ENCODE assay signal across 1 cellular context in the genomic region with DNA sequence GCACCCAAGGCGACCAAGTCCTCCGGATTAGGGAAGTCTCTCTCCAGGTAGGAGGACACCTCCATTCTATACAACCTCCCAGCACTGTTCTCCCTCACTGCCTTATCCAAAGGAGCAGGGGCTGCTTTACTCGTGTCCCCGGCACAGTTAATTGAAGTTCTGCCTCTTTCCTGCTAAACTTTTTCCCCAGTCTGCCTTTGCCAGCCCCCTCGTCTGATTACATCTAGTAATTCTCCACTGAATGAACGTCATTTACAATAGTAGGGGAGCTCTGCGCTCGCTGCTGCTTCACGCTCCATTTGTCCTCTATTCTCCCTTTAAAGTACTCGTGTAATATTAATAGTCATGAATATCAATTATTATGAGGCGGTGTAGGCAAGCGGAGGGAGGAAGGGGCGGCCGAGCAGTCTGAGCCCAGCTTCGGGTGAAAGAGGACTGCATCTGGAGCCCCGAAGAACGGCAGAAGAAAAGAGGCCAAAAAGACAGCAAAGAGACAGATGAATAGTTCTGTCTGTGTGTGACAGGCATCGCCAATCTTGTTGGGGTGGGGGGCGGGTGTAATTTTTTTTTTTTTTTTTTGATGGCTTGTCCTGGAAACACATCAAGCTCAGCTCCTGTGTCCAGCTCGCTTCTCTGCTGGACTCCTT.
TF ChIP-seq lines count a peak whose summit lies in the region.

No MANE protein-coding gene starts in this region.

TF ChIP-seq in GM12878, 131 proteins besides CTCF, POLR2A, EP300 and RAD21:
- TF ChIP-seq, protein P1, sequence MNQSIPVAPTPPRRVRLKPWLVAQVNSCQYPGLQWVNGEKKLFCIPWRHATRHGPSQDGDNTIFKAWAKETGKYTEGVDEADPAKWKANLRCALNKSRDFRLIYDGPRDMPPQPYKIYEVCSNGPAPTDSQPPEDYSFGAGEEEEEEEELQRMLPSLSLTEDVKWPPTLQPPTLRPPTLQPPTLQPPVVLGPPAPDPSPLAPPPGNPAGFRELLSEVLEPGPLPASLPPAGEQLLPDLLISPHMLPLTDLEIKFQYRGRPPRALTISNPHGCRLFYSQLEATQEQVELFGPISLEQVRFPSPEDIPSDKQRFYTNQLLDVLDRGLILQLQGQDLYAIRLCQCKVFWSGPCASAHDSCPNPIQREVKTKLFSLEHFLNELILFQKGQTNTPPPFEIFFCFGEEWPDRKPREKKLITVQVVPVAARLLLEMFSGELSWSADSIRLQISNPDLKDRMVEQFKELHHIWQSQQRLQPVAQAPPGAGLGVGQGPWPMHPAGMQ (IDR thresholded peaks at IDR 0.05; ENCODE audit: borderline replicate concordance) = no peak
- TF ChIP-seq CBX5 (IDR thresholded peaks at IDR 0.05; ENCODE audit: low read depth) (no peak), CHD4 (IDR thresholded peaks at IDR 0.05) (no peak), SUPT20H (IDR thresholded peaks at IDR 0.05; ENCODE audit: borderline replicate concordance, control insufficient read depth, low read depth, low read length) (no peak), WRNIP1 (IDR thresholded peaks at IDR 0.05; ENCODE audit: borderline replicate concordance, low read depth, low read length) (no peak), EZH2 (IDR thresholded peaks at IDR 0.05; ENCODE audit: borderline replicate concordance, control insufficient read depth, low read depth, low read length) (no peak), GATAD2B (conservative IDR thresholded peaks at IDR 0.05; ENCODE audit: low read depth) (no peak), ASH2L (IDR thresholded peaks at IDR 0.05; ENCODE audit: borderline replicate concordance, low read depth) (no peak), YY1 (IDR thresholded peaks at IDR 0.05; ENCODE audit: low read depth, low read length) (no peak)
- TF ChIP-seq, protein P2, sequence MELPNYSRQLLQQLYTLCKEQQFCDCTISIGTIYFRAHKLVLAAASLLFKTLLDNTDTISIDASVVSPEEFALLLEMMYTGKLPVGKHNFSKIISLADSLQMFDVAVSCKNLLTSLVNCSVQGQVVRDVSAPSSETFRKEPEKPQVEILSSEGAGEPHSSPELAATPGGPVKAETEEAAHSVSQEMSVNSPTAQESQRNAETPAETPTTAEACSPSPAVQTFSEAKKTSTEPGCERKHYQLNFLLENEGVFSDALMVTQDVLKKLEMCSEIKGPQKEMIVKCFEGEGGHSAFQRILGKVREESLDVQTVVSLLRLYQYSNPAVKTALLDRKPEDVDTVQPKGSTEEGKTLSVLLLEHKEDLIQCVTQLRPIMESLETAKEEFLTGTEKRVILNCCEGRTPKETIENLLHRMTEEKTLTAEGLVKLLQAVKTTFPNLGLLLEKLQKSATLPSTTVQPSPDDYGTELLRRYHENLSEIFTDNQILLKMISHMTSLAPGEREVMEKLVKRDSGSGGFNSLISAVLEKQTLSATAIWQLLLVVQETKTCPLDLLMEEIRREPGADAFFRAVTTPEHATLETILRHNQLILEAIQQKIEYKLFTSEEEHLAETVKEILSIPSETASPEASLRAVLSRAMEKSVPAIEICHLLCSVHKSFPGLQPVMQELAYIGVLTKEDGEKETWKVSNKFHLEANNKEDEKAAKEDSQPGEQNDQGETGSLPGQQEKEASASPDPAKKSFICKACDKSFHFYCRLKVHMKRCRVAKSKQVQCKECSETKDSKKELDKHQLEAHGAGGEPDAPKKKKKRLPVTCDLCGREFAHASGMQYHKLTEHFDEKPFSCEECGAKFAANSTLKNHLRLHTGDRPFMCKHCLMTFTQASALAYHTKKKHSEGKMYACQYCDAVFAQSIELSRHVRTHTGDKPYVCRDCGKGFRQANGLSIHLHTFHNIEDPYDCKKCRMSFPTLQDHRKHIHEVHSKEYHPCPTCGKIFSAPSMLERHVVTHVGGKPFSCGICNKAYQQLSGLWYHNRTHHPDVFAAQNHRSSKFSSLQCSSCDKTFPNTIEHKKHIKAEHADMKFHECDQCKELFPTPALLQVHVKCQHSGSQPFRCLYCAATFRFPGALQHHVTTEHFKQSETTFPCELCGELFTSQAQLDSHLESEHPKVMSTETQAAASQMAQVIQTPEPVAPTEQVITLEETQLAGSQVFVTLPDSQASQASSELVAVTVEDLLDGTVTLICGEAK (IDR thresholded peaks at IDR 0.05; ENCODE audit: borderline replicate concordance) = no peak
- TF ChIP-seq, protein P3, sequence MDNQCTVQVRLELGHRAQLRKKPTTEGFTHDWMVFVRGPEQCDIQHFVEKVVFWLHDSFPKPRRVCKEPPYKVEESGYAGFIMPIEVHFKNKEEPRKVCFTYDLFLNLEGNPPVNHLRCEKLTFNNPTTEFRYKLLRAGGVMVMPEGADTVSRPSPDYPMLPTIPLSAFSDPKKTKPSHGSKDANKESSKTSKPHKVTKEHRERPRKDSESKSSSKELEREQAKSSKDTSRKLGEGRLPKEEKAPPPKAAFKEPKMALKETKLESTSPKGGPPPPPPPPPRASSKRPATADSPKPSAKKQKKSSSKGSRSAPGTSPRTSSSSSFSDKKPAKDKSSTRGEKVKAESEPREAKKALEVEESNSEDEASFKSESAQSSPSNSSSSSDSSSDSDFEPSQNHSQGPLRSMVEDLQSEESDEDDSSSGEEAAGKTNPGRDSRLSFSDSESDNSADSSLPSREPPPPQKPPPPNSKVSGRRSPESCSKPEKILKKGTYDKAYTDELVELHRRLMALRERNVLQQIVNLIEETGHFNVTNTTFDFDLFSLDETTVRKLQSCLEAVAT (IDR thresholded peaks at IDR 0.05) = no peak
- TF ChIP-seq, protein P4, sequence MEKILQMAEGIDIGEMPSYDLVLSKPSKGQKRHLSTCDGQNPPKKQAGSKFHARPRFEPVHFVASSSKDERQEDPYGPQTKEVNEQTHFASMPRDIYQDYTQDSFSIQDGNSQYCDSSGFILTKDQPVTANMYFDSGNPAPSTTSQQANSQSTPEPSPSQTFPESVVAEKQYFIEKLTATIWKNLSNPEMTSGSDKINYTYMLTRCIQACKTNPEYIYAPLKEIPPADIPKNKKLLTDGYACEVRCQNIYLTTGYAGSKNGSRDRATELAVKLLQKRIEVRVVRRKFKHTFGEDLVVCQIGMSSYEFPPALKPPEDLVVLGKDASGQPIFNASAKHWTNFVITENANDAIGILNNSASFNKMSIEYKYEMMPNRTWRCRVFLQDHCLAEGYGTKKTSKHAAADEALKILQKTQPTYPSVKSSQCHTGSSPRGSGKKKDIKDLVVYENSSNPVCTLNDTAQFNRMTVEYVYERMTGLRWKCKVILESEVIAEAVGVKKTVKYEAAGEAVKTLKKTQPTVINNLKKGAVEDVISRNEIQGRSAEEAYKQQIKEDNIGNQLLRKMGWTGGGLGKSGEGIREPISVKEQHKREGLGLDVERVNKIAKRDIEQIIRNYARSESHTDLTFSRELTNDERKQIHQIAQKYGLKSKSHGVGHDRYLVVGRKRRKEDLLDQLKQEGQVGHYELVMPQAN (conservative IDR thresholded peaks at IDR 0.05) = no peak
TF ChIP-seq in GM12878: peak in this region for 0.
